ENCODE assay signal across 24 cellular contexts in genomic region chr6:80249897-80250296, GRCh38.
DNase-seq lines count a peak whose midpoint lies in the region; ATAC-seq and TF ChIP-seq lines count a peak whose summit lies in the region.
"Had no signal": no experiment of that assay in that cellular context is flagged by ENCODE, and none has a peak within 500 bp of the region (broad histone marks: within the 10 kb centered on the region; RNA-seq: fewer than 3 reads in every experiment).

No MANE protein-coding gene starts in this region.

- intact Hi-C loops in left ventricle myocardium superior (cut with micrococcal nuclease) = no loop called here

- H3K4me3 ChIP-seq in right atrium auricular region (no peak overlapping the region), cardiac fibroblast (replicated peaks in 1 of 2; ENCODE audit: low read depth in 2 of 2, low read length in 2 of 2) (no peak overlapping the region), upper lobe of left lung (no peak overlapping the region)
- H3K4me3 ChIP-seq: GM23248, left lung, MG63, mucosa of descending colon, PC-9 had no signal

- peak overlapping the region; percentile 44 for H3K27ac Mint-ChIP-seq in stimulated activated effector memory CD8-positive, alpha-beta T cell treated with anti-CD3 and anti-CD28 coated beads, Interleukin-12 subunit alpha, Interleukin-12 subunit beta, amount 100 ng/mL, for 72 hours
- H3K27ac Mint-ChIP-seq: activated CD8-positive, alpha-beta memory T cell treated with anti-CD3 and anti-CD28 coated beads, Interleukin-2, amount 10 ng/mL, durations not matched to agents 7 days and 5 days; CD4-positive, alpha-beta memory T cell; effector memory CD8-positive, alpha-beta T cell had no signal

- no peak overlapping the region for H3K4me3 Mint-ChIP-seq in stimulated activated effector memory CD8-positive, alpha-beta T cell treated with anti-CD3 and anti-CD28 coated beads, Interleukin-12 subunit alpha, Interleukin-12 subunit beta, amount 100 ng/mL, for 72 hours
- H3K4me3 Mint-ChIP-seq: activated CD8-positive, alpha-beta memory T cell treated with anti-CD3 and anti-CD28 coated beads, Interleukin-2, amount 10 ng/mL, durations not matched to agents 7 days and 5 days; CD4-positive, alpha-beta memory T cell; effector memory CD8-positive, alpha-beta T cell had no signal

- H3K36me3 ChIP-seq in right atrium auricular region (no peaks in the 10 kb centered on the region), upper lobe of left lung (no peaks in the 10 kb centered on the region)
- H3K36me3 ChIP-seq: left lung, MG63 had no signal

- no peak for TF ChIP-seq CTCF in right atrium auricular region (IDR thresholded peaks at IDR 0.05)
- no peak for TF ChIP-seq CTCF in cardiac fibroblast (IDR thresholded peaks at IDR 0.05; ENCODE audit: low read depth, low read length)
- TF ChIP-seq CTCF in upper lobe of left lung (IDR thresholded peaks at IDR 0.05) = no peak

- no peak for DNase-seq in left ventricle myocardium superior
- DNase-seq in right atrium auricular region (ENCODE audit: low spot score) = no peak
- DNase-seq in cardiac fibroblast (ENCODE audit: low read depth in 2 of 2) = peak; percentile 12 to 18
- DNase-seq in stimulated activated effector memory CD8-positive, alpha-beta T cell treated with anti-CD3 and anti-CD28 coated beads, Interleukin-12 subunit alpha, Interleukin-12 subunit beta, amount 100 ng/mL, for 72 hours (ENCODE audit: low spot score in 2 of 2) = no peak
- no peak for DNase-seq in upper lobe of left lung
- no peak for DNase-seq in activated CD4-positive, alpha-beta T cell treated with anti-CD3 and anti-CD28 coated beads for 4 hours
- DNase-seq: activated CD4-positive, CD25-positive, alpha-beta regulatory T cell; activated CD8-positive, alpha-beta memory T cell treated with anti-CD3 and anti-CD28 coated beads, Interleukin-2, amount 10 ng/mL, durations not matched to agents 7 days and 5 days; activated naive CD4-positive, alpha-beta T cell treated with Interleukin-2 at 50 U/mL for 16 hours; anterior cingulate cortex; CD4-positive, alpha-beta memory T cell; cerebellar nuclear complex; DMS53; effector memory CD8-positive, alpha-beta T cell; left lung; MG63; mucosa of descending colon; NCI-H1694 treated with DMSO at 0.1 percent for 48 hours; NCI-H2227 treated with DMSO at 0.1 percent for 48 hours; PC-9; T-helper 2 cell had no signal

- no peaks in the 10 kb centered on the region for H3K9me3 Mint-ChIP-seq in stimulated activated effector memory CD8-positive, alpha-beta T cell treated with anti-CD3 and anti-CD28 coated beads, Interleukin-12 subunit alpha, Interleukin-12 subunit beta, amount 100 ng/mL, for 72 hours
- H3K9me3 Mint-ChIP-seq: CD4-positive, alpha-beta memory T cell; effector memory CD8-positive, alpha-beta T cell had no signal

- H3K9me3 ChIP-seq in right atrium auricular region = no peaks in the 10 kb centered on the region
- no peaks in the 10 kb centered on the region for H3K9me3 ChIP-seq in upper lobe of left lung
- H3K9me3 ChIP-seq: left lung, MG63, mucosa of descending colon had no signal

- H3K4me1 ChIP-seq in right atrium auricular region = peaks cover 0 to 3% of the 10 kb centered on the region in 2 donors
- no peaks in the 10 kb centered on the region for H3K4me1 ChIP-seq in upper lobe of left lung
- H3K4me1 ChIP-seq: left lung had no signal

- H3K27me3 ChIP-seq in right atrium auricular region (no peaks in the 10 kb centered on the region), upper lobe of left lung (no peaks in the 10 kb centered on the region)
- H3K27me3 ChIP-seq: left lung, MG63 had no signal

- peaks cover 10% of the 10 kb centered on the region for H3K4me1 Mint-ChIP-seq in stimulated activated effector memory CD8-positive, alpha-beta T cell treated with anti-CD3 and anti-CD28 coated beads, Interleukin-12 subunit alpha, Interleukin-12 subunit beta, amount 100 ng/mL, for 72 hours

- no peaks in the 10 kb centered on the region for H3K36me3 Mint-ChIP-seq in stimulated activated effector memory CD8-positive, alpha-beta T cell treated with anti-CD3 and anti-CD28 coated beads, Interleukin-12 subunit alpha, Interleukin-12 subunit beta, amount 100 ng/mL, for 72 hours
- H3K36me3 Mint-ChIP-seq: activated CD8-positive, alpha-beta memory T cell treated with anti-CD3 and anti-CD28 coated beads, Interleukin-2, amount 10 ng/mL, durations not matched to agents 7 days and 5 days had no signal

- no peak for TF ChIP-seq POLR2A in upper lobe of left lung (IDR thresholded peaks at IDR 0.05)

- WGBS in upper lobe of left lung, 2 donors = 56 to 63% methylated on average over 1 of the region's 1 CpG

- peak; percentile 62 for ATAC-seq in left ventricle myocardium superior
- peak; percentile 50 for ATAC-seq in HG03045 (IDR thresholded peaks at IDR 0.05; ENCODE audit: unreplicated experiment)
- peak; percentile 74 for ATAC-seq in stimulated activated effector memory CD8-positive, alpha-beta T cell treated with anti-CD3 and anti-CD28 coated beads, Interleukin-12 subunit alpha, Interleukin-12 subunit beta, amount 100 ng/mL, for 72 hours
- ATAC-seq in GM21423 (IDR thresholded peaks at IDR 0.05; ENCODE audit: unreplicated experiment) = no peak
- no peak for ATAC-seq in upper lobe of left lung (ENCODE audit: low FRiP score in 2 of 2)
- ATAC-seq: activated CD8-positive, alpha-beta memory T cell treated with anti-CD3 and anti-CD28 coated beads, Interleukin-2, amount 10 ng/mL, durations not matched to agents 7 days and 5 days; effector memory CD8-positive, alpha-beta T cell; left lung; mucosa of descending colon had no signal

- H3K27ac ChIP-seq in right atrium auricular region (no peak overlapping the region), upper lobe of left lung (no peak overlapping the region)
- H3K27ac ChIP-seq: GM23248, left lung, PC-9 had no signal

- TF ChIP-seq EP300 in upper lobe of left lung (IDR thresholded peaks at IDR 0.05) = no peak

Comparison
In these comparisons a context has a peak if more than half of its experiments do, and no peak if none do; other contexts are left out.
1. ATAC-seq: peak in left ventricle myocardium superior (single experiment), HG03045 (single experiment) and stimulated activated effector memory CD8-positive, alpha-beta T cell treated with anti-CD3 and anti-CD28 coated beads, Interleukin-12 subunit alpha, Interleukin-12 subunit beta, amount 100 ng/mL, for 72 hours (single experiment); none in GM21423 (single experiment) and upper lobe of left lung (0 of 2).
2. DNase-seq: peak in cardiac fibroblast (2 of 2); none in left ventricle myocardium superior (single experiment), right atrium auricular region (single experiment), stimulated activated effector memory CD8-positive, alpha-beta T cell treated with anti-CD3 and anti-CD28 coated beads, Interleukin-12 subunit alpha, Interleukin-12 subunit beta, amount 100 ng/mL, for 72 hours (0 of 2), upper lobe of left lung (0 of 2) and activated CD4-positive, alpha-beta T cell treated with anti-CD3 and anti-CD28 coated beads for 4 hours (0 of 2).